In the genomic region with DNA sequence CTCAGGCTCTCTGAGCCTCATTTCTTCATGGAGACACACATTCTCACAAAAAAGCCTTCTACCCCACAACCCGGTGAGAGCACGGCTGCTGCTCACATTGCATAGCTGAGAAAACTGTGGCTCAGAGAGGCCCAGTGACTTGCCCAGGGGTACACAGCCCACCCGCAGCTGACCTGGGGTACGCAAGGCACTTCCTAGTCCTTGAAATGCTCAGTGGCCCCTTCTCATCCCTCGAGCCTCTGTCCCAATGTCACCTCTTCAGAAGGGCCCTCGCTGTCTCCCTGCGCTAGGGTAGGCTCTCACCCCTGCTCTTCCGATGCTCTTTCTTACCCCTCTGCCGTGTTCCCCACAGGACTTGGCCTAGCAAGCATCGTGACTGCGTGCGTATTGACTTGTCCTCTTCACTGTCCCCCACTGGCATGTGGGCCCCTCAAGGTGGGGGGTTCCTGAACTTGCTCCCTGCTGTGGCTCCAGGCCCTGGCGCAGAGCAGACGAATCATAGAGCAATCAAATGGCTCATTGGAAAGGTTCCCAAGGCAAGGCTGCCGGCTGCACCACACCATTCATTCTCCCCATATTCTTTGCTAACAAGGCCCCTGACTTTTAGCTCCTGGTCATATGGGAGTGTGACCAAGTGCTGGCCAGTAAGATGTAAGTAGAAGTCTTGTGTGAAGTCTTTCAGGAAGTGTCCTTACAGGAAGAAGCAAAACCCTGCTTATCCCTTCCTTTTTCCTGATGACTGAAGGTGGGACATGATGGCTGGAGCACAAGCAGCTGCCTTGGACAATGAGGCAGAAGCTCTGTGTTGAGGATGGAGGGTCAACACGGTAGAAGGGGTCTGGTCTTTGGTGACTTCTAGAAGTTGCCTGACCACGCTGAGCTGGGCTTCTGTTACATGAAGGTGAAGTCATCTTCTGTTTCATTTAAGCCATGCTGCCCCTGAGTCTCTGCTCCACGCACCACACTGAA, we compare ENCODE assay signal across 1 cellular context.
A peak's percentile ranks its signal among the peaks of the same experiment; 100 is the strongest.
TF ChIP-seq lines count a peak whose summit lies in the region.

No MANE protein-coding gene starts in this region.

TF ChIP-seq in HepG2, 621 proteins besides CTCF, POLR2A, EP300 and RAD21 (continued from another document):
- TF ChIP-seq, protein P1, sequence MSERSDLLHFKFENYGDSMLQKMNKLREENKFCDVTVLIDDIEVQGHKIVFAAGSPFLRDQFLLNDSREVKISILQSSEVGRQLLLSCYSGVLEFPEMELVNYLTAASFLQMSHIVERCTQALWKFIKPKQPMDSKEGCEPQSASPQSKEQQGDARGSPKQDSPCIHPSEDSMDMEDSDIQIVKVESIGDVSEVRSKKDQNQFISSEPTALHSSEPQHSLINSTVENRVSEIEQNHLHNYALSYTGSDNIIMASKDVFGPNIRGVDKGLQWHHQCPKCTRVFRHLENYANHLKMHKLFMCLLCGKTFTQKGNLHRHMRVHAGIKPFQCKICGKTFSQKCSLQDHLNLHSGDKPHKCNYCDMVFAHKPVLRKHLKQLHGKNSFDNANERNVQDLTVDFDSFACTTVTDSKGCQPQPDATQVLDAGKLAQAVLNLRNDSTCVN (CRISPR knock-in tag; IDR thresholded peaks at IDR 0.05; ENCODE audit: borderline replicate concordance), result peak; percentile 12; the same call in 1 of the 2 replicates
- TF ChIP-seq CCAR2 (optimal IDR thresholded peaks at IDR 0.05; ENCODE audit: low read depth, low read length) (no peak), ZBTB42 (CRISPR knock-in tag; IDR thresholded peaks at IDR 0.05) (no peak), ONECUT2 (CRISPR knock-in tag; IDR thresholded peaks at IDR 0.05) (no peak), ZNF781 (CRISPR knock-in tag; IDR thresholded peaks at IDR 0.05; ENCODE audit: borderline replicate concordance, not compliant biosample characterization) (no peak), RXRA (CRISPR knock-in tag; IDR thresholded peaks at IDR 0.05) (peak; percentile 34; the same call in 1 of the 2 replicates), ZNF143 (CRISPR knock-in tag; IDR thresholded peaks at IDR 0.05) (no peak), ZNF317 (CRISPR knock-in tag; IDR thresholded peaks at IDR 0.05) (no peak), NONO (IDR thresholded peaks at IDR 0.05) (no peak), NONO (CRISPR knock-in tag; conservative IDR thresholded peaks at IDR 0.05) (0 out of 2 replicates have a peak, but pooled peaks have one; percentile 4)
- TF ChIP-seq, protein P2, sequence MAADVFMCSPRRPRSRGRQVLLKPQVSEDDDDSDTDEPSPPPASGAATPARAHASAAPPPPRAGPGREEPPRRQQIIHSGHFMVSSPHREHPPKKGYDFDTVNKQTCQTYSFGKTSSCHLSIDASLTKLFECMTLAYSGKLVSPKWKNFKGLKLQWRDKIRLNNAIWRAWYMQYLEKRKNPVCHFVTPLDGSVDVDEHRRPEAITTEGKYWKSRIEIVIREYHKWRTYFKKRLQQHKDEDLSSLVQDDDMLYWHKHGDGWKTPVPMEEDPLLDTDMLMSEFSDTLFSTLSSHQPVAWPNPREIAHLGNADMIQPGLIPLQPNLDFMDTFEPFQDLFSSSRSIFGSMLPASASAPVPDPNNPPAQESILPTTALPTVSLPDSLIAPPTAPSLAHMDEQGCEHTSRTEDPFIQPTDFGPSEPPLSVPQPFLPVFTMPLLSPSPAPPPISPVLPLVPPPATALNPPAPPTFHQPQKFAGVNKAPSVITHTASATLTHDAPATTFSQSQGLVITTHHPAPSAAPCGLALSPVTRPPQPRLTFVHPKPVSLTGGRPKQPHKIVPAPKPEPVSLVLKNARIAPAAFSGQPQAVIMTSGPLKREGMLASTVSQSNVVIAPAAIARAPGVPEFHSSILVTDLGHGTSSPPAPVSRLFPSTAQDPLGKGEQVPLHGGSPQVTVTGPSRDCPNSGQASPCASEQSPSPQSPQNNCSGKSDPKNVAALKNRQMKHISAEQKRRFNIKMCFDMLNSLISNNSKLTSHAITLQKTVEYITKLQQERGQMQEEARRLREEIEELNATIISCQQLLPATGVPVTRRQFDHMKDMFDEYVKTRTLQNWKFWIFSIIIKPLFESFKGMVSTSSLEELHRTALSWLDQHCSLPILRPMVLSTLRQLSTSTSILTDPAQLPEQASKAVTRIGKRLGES (CRISPR knock-in tag; IDR thresholded peaks at IDR 0.05; ENCODE audit: borderline replicate concordance), result no peak
